Comparison of ENCODE assay signal across 8 cellular contexts in genomic region chr10:119737827-119738226, GRCh38. TPM values are rescaled to one million over a fixed set of nuclear protein-coding genes. Genes with fewer than 3 reads are reported as not detected.
A peak's percentile ranks its signal among the peaks of the same experiment; 100 is the strongest.
DNase-seq lines count a peak whose midpoint lies in the region; ATAC-seq and TF ChIP-seq lines count a peak whose summit lies in the region.

No MANE protein-coding gene starts in this region.

- no peaks in the 10 kb centered on the region for H3K36me3 ChIP-seq in aorta (ENCODE audit: control insufficient read depth in 1 of 2, insufficient read depth in 2 of 2, low read length in 1 of 2)

- no peaks in the 10 kb centered on the region for H3K27me3 Mint-ChIP-seq in WTC11 (ENCODE audit: low read depth)

- POLR2A ChIA-PET in WTC11 (lab: Charles Lee) = interaction anchor here (1.0 to 1.5 kb wide), 3 partner anchors 10 to 51 kb away, joined by 3 to 8 read pairs (median 4); partner anchors contain the start of gene INPP5F

- ATAC-seq in WTC11 = peak; percentile 50; the same call in 1 of the 2 replicates
- peak; percentile 82 for ATAC-seq in aorta (ENCODE audit: low FRiP score)
- no peak for ATAC-seq in HG02840 (IDR thresholded peaks at IDR 0.05; ENCODE audit: low FRiP score, unreplicated experiment)
- no peak for ATAC-seq in GM19455 (IDR thresholded peaks at IDR 0.05; ENCODE audit: unreplicated experiment)
- ATAC-seq in HG02759 (IDR thresholded peaks at IDR 0.05; ENCODE audit: unreplicated experiment) = no peak

- peak overlapping the region; percentile 55; the same call in 1 of the 2 replicates for H3K27ac Mint-ChIP-seq in WTC11

- no peak for TF ChIP-seq CTCF in WTC11 (IDR thresholded peaks at IDR 0.05)

- CTCF ChIA-PET in WTC11 (lab: Charles Lee) = interaction anchor here (0.7 to 2.0 kb wide), 5 partner anchors 12 to 135 kb away, joined by 3 to 9 read pairs (median 5); partner anchors contain the start of genes INPP5F and MCMBP

- H3K9me3 ChIP-seq in aorta (ENCODE audit: control insufficient read depth, low read length) = no peaks in the 10 kb centered on the region

- peaks cover 54% of the 10 kb centered on the region for H3K4me1 Mint-ChIP-seq in WTC11

- intact Hi-C loops in aorta (cut with DNase I) = loop anchor here in 1 of 2 donors (10.0 kb wide), 1 partner anchor 53 kb away; no protein-coding TSS in a partner anchor

- no peaks in the 10 kb centered on the region for H3K27me3 ChIP-seq in aorta (ENCODE audit: control insufficient read depth in 1 of 2, insufficient read depth in 2 of 2, low read length in 1 of 2)

- no peak overlapping the region for H3K27ac ChIP-seq in aorta (ENCODE audit: low read depth in 1 of 2, low read length in 2 of 2)

- DNase-seq in stimulated activated CD4-positive, alpha-beta T cell treated with anti-CD3 and anti-CD28 coated beads, Interleukin-15, amount 100 ng/mL, for 24 hours = peak; percentile 32
- no peak for DNase-seq in stimulated activated CD4-positive, alpha-beta T cell treated with anti-CD3 and anti-CD28 coated beads, Interleukin-2, amount 100 ng/mL, for 48 hours
- DNase-seq in WTC11 (ENCODE audit: low spot score) (no peak), iris pigment epithelial cell (ENCODE audit: low read depth) (peak; percentile 95), aorta (no peak)

- 68 to 71% methylated on average over 1 of the region's 1 CpG for WGBS in aorta, 2 donors

- no peak overlapping the region for H3K4me3 ChIP-seq in aorta (ENCODE audit: low read length in 2 of 2)

- H3K9me3 Mint-ChIP-seq in WTC11 = no peaks in the 10 kb centered on the region

- no peaks in the 10 kb centered on the region for H3K36me3 Mint-ChIP-seq in WTC11

- H3K4me3 Mint-ChIP-seq in WTC11 = no peak overlapping the region

- H3K4me1 ChIP-seq in aorta (ENCODE audit: control insufficient read depth in 1 of 2, insufficient read depth in 2 of 2, low read length in 2 of 2) = no peaks in the 10 kb centered on the region

TF ChIP-seq in WTC11, 78 proteins besides CTCF, POLR2A, EP300 and RAD21:
- TF ChIP-seq ZNF281 (CRISPR knock-in tag; IDR thresholded peaks at IDR 0.05) = no peak
- no peak for TF ChIP-seq JAZF1 (CRISPR knock-in tag; IDR thresholded peaks at IDR 0.05)
- no peak for TF ChIP-seq CDX4 (CRISPR knock-in tag; IDR thresholded peaks at IDR 0.05; ENCODE audit: borderline replicate concordance)
- TF ChIP-seq, protein P1, sequence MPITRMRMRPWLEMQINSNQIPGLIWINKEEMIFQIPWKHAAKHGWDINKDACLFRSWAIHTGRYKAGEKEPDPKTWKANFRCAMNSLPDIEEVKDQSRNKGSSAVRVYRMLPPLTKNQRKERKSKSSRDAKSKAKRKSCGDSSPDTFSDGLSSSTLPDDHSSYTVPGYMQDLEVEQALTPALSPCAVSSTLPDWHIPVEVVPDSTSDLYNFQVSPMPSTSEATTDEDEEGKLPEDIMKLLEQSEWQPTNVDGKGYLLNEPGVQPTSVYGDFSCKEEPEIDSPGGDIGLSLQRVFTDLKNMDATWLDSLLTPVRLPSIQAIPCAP (CRISPR knock-in tag; IDR thresholded peaks at IDR 0.05) = no peak
- TF ChIP-seq ZNF671 (CRISPR knock-in tag; IDR thresholded peaks at IDR 0.05) = no peak
- no peak for TF ChIP-seq NR3C1 (CRISPR knock-in tag; conservative IDR thresholded peaks at IDR 0.05; ENCODE audit: low read depth)
- no peak for TF ChIP-seq SMAD3 (CRISPR knock-in tag; IDR thresholded peaks at IDR 0.05; ENCODE audit: borderline replicate concordance)
- no peak for TF ChIP-seq MAX (CRISPR knock-in tag; IDR thresholded peaks at IDR 0.05)
- no peak for TF ChIP-seq E2F4 (CRISPR knock-in tag; IDR thresholded peaks at IDR 0.05; ENCODE audit: borderline replicate concordance, low read depth)
- no peak for TF ChIP-seq SP1 (CRISPR knock-in tag; conservative IDR thresholded peaks at IDR 0.05)
- TF ChIP-seq NR1H2 (CRISPR knock-in tag; IDR thresholded peaks at IDR 0.05) = no peak
- no peak for TF ChIP-seq TEAD1 (CRISPR knock-in tag; IDR thresholded peaks at IDR 0.05)
- TF ChIP-seq ZNF396 (CRISPR knock-in tag; IDR thresholded peaks at IDR 0.05; ENCODE audit: borderline replicate concordance) = no peak
- no peak for TF ChIP-seq E2F1 (CRISPR knock-in tag; IDR thresholded peaks at IDR 0.05)

RNA-seq across cellular contexts. Expression of gene INPP5F, which starts 12.0 kb away (rescaled TPM):
- 79.3 to 83.3 TPM (median 80.6 TPM) in 3 replicates for total RNA-seq in WTC11 (2021)
- total RNA-seq in aorta = 10 to 100 TPM; 23.1 to 23.9 TPM
- polyA plus RNA-seq in aorta = 10 to 100 TPM in 1 of 2 donors, 1 to 10 TPM in 1; 6.9 to 13.4 TPM

Comparison
In these comparisons a context has a peak if more than half of its experiments do, and no peak if none do; other contexts are left out.
1. DNase-seq: peak in stimulated activated CD4-positive, alpha-beta T cell treated with anti-CD3 and anti-CD28 coated beads, Interleukin-15, amount 100 ng/mL, for 24 hours (single experiment) and iris pigment epithelial cell (single experiment); none in stimulated activated CD4-positive, alpha-beta T cell treated with anti-CD3 and anti-CD28 coated beads, Interleukin-2, amount 100 ng/mL, for 48 hours (0 of 2), WTC11 (single experiment) and aorta (0 of 2).
2. ATAC-seq: peak in WTC11 (single experiment) and aorta (single experiment); none in HG02840 (single experiment), GM19455 (single experiment) and HG02759 (single experiment).